In genomic region chr15:101193781-101194180, GRCh38 we compare ENCODE assay signal across 14 cellular contexts. TPM values are rescaled to one million over a fixed set of nuclear protein-coding genes. Genes with fewer than 3 reads are reported as not detected.
DNase-seq lines count a peak whose midpoint lies in the region; ATAC-seq, FAIRE-seq and TF ChIP-seq lines count a peak whose summit lies in the region.
"Had no signal": no experiment of that assay in that cellular context is flagged by ENCODE, and none has a peak within 500 bp of the region (broad histone marks: within the 10 kb centered on the region; RNA-seq: fewer than 3 reads in every experiment).

No MANE protein-coding gene starts in this region.

- H3K4me1 ChIP-seq in kidney (ENCODE audit: control insufficient read depth in 1 of 2, insufficient read depth in 1 of 2, low read depth in 1 of 2, low read length in 2 of 2) = peaks cover 17 to 25% of the 10 kb centered on the region in 2 donors

- no peak for FAIRE-seq in kidney (lab: Jason Lieb, UNC)

- no peak for TF ChIP-seq CTCF in kidney (IDR thresholded peaks at IDR 0.05; ENCODE audit: borderline replicate concordance, extremely low read depth, insufficient read depth)

- H3K4me3 Mint-ChIP-seq in activated CD4-positive, alpha-beta T cell treated with anti-CD3 and anti-CD28 coated beads, Interleukin-2, amount 10 ng/mL, durations not matched to agents 24 days and 14 days = peak overlapping the region; percentile 71
- no peak overlapping the region for H3K4me3 Mint-ChIP-seq in activated T-helper 2 cell treated with anti-CD3 and anti-CD28 coated beads, Interferon-gamma antibody, Interleukin-2, Interleukin-4, amounts not matched to agents 10 μg/mL and 5 μg/mL and 100 μg/mL, durations not matched to agents 14 hours and 24 hours and 36 hours (ENCODE audit: low read depth)
- peak overlapping the region; percentile 35 for H3K4me3 Mint-ChIP-seq in stimulated activated effector memory CD8-positive, alpha-beta T cell treated with anti-CD3 and anti-CD28 coated beads, Interleukin-12 subunit alpha, Interleukin-12 subunit beta, amount 100 ng/mL, for 72 hours
- H3K4me3 Mint-ChIP-seq: nephron progenitor cell, T-helper 17 cell had no signal

- no peak for DNase-seq in activated CD4-positive, alpha-beta T cell treated with anti-CD3 and anti-CD28 coated beads, Interleukin-2, amount 10 ng/mL, durations not matched to agents 24 days and 14 days
- DNase-seq in activated CD4-positive, alpha-beta T cell treated with anti-CD3 and anti-CD28 coated beads, Interleukin-2, amount 50 U/mL, for 4 hours = no peak
- no peak for DNase-seq in activated T-helper 2 cell treated with anti-CD3 and anti-CD28 coated beads, Interferon-gamma antibody, Interleukin-2, Interleukin-4, amounts not matched to agents 10 μg/mL and 5 μg/mL and 100 μg/mL, durations not matched to agents 14 hours and 24 hours and 36 hours (ENCODE audit: low spot score)
- DNase-seq in kidney = no peak
- no peak for DNase-seq in stimulated activated effector memory CD8-positive, alpha-beta T cell treated with anti-CD3 and anti-CD28 coated beads, Interleukin-12 subunit alpha, Interleukin-12 subunit beta, amount 100 ng/mL, for 72 hours (ENCODE audit: low spot score in 2 of 2)
- no peak for DNase-seq in central memory CD4-positive, alpha-beta T cell
- DNase-seq in putamen (ENCODE audit: low spot score) = no peak
- DNase-seq: DMS79 treated with DMSO at 0.1 percent for 48 hours; erythroblast; NCI-H2081; nephron progenitor cell; stimulated activated CD4-positive, alpha-beta T cell treated with anti-CD3 and anti-CD28 coated beads, Interleukin-2, amount 100 ng/mL, for 24 hours; T-helper 17 cell had no signal

- no peaks in the 10 kb centered on the region for H3K36me3 ChIP-seq in kidney (ENCODE audit: control insufficient read depth in 1 of 2, insufficient read depth in 2 of 2, low read length in 2 of 2)

- H3K27ac Mint-ChIP-seq in activated CD4-positive, alpha-beta T cell treated with anti-CD3 and anti-CD28 coated beads, Interleukin-2, amount 10 ng/mL, durations not matched to agents 24 days and 14 days = peak overlapping the region; percentile 78
- H3K27ac Mint-ChIP-seq in activated T-helper 2 cell treated with anti-CD3 and anti-CD28 coated beads, Interferon-gamma antibody, Interleukin-2, Interleukin-4, amounts not matched to agents 10 μg/mL and 5 μg/mL and 100 μg/mL, durations not matched to agents 14 hours and 24 hours and 36 hours = peak overlapping the region; percentile 40
- peak overlapping the region; percentile 86 for H3K27ac Mint-ChIP-seq in stimulated activated effector memory CD8-positive, alpha-beta T cell treated with anti-CD3 and anti-CD28 coated beads, Interleukin-12 subunit alpha, Interleukin-12 subunit beta, amount 100 ng/mL, for 72 hours
- H3K27ac Mint-ChIP-seq: T-helper 17 cell had no signal

- intact Hi-C loops in activated CD4-positive, alpha-beta T cell treated with anti-CD3 and anti-CD28 coated beads, Interleukin-2, amount 10 ng/mL, durations not matched to agents 24 days and 14 days (cut with micrococcal nuclease) = loop anchor here (5.0 kb wide), 1 partner anchor 66 kb away; no protein-coding TSS in a partner anchor
- intact Hi-C loops in activated T-helper 2 cell treated with anti-CD3 and anti-CD28 coated beads, Interferon-gamma antibody, Interleukin-2, Interleukin-4, amounts not matched to agents 10 μg/mL and 5 μg/mL and 100 μg/mL, durations not matched to agents 14 hours and 24 hours and 36 hours (cut with micrococcal nuclease) = no loop called here
- intact Hi-C loops in kidney (cut with DNase I) = no loop called here

- peak overlapping the region; percentile 4 to 16 for H3K4me3 ChIP-seq in kidney (ENCODE audit: low read length in 2 of 2)

- H3K9ac ChIP-seq in kidney (ENCODE audit: low read length in 2 of 2) = no peak overlapping the region

- H3K36me3 Mint-ChIP-seq in activated CD4-positive, alpha-beta T cell treated with anti-CD3 and anti-CD28 coated beads, Interleukin-2, amount 10 ng/mL, durations not matched to agents 24 days and 14 days (ENCODE audit: low read depth) = peaks cover 47% of the 10 kb centered on the region
- peaks cover 58% of the 10 kb centered on the region for H3K36me3 Mint-ChIP-seq in activated T-helper 2 cell treated with anti-CD3 and anti-CD28 coated beads, Interferon-gamma antibody, Interleukin-2, Interleukin-4, amounts not matched to agents 10 μg/mL and 5 μg/mL and 100 μg/mL, durations not matched to agents 14 hours and 24 hours and 36 hours (ENCODE audit: low read depth)
- H3K36me3 Mint-ChIP-seq in stimulated activated effector memory CD8-positive, alpha-beta T cell treated with anti-CD3 and anti-CD28 coated beads, Interleukin-12 subunit alpha, Interleukin-12 subunit beta, amount 100 ng/mL, for 72 hours = peaks cover 77% of the 10 kb centered on the region

- no peaks in the 10 kb centered on the region for H3K9me3 ChIP-seq in kidney (ENCODE audit: control insufficient read depth in 1 of 2, low read length in 2 of 2)

- H3K27me3 Mint-ChIP-seq in activated CD4-positive, alpha-beta T cell treated with anti-CD3 and anti-CD28 coated beads, Interleukin-2, amount 10 ng/mL, durations not matched to agents 24 days and 14 days = no peaks in the 10 kb centered on the region
- H3K27me3 Mint-ChIP-seq in activated T-helper 2 cell treated with anti-CD3 and anti-CD28 coated beads, Interferon-gamma antibody, Interleukin-2, Interleukin-4, amounts not matched to agents 10 μg/mL and 5 μg/mL and 100 μg/mL, durations not matched to agents 14 hours and 24 hours and 36 hours (ENCODE audit: low read depth) = no peaks in the 10 kb centered on the region
- H3K27me3 Mint-ChIP-seq: T-helper 17 cell had no signal

- H3K9me3 Mint-ChIP-seq in activated CD4-positive, alpha-beta T cell treated with anti-CD3 and anti-CD28 coated beads, Interleukin-2, amount 10 ng/mL, durations not matched to agents 24 days and 14 days = no peaks in the 10 kb centered on the region
- H3K9me3 Mint-ChIP-seq in activated T-helper 2 cell treated with anti-CD3 and anti-CD28 coated beads, Interferon-gamma antibody, Interleukin-2, Interleukin-4, amounts not matched to agents 10 μg/mL and 5 μg/mL and 100 μg/mL, durations not matched to agents 14 hours and 24 hours and 36 hours = no peaks in the 10 kb centered on the region
- H3K9me3 Mint-ChIP-seq in stimulated activated effector memory CD8-positive, alpha-beta T cell treated with anti-CD3 and anti-CD28 coated beads, Interleukin-12 subunit alpha, Interleukin-12 subunit beta, amount 100 ng/mL, for 72 hours = no peaks in the 10 kb centered on the region
- H3K9me3 Mint-ChIP-seq: nephron progenitor cell had no signal

- no peak overlapping the region for H3K27ac ChIP-seq in kidney (ENCODE audit: low read depth in 2 of 2, low read length in 2 of 2)

- ATAC-seq in stimulated activated effector memory CD8-positive, alpha-beta T cell treated with anti-CD3 and anti-CD28 coated beads, Interleukin-12 subunit alpha, Interleukin-12 subunit beta, amount 100 ng/mL, for 72 hours = no peak
- ATAC-seq in HG03108 (IDR thresholded peaks at IDR 0.05; ENCODE audit: unreplicated experiment) = no peak
- ATAC-seq: T-helper 17 cell had no signal

- H3K4me1 Mint-ChIP-seq in activated CD4-positive, alpha-beta T cell treated with anti-CD3 and anti-CD28 coated beads, Interleukin-2, amount 10 ng/mL, durations not matched to agents 24 days and 14 days = peaks cover 86% of the 10 kb centered on the region
- peaks cover 89% of the 10 kb centered on the region for H3K4me1 Mint-ChIP-seq in activated T-helper 2 cell treated with anti-CD3 and anti-CD28 coated beads, Interferon-gamma antibody, Interleukin-2, Interleukin-4, amounts not matched to agents 10 μg/mL and 5 μg/mL and 100 μg/mL, durations not matched to agents 14 hours and 24 hours and 36 hours (ENCODE audit: low read depth)
- peaks cover 77% of the 10 kb centered on the region for H3K4me1 Mint-ChIP-seq in stimulated activated effector memory CD8-positive, alpha-beta T cell treated with anti-CD3 and anti-CD28 coated beads, Interleukin-12 subunit alpha, Interleukin-12 subunit beta, amount 100 ng/mL, for 72 hours

RNA-seq across cellular contexts. Expression of gene CHSY1, which starts 58.1 kb away (rescaled TPM):
- 61.7 and 62.6 TPM in 2 replicates for total RNA-seq in activated CD4-positive, alpha-beta T cell treated with anti-CD3 and anti-CD28 coated beads, Interleukin-2, amount 10 ng/mL, durations not matched to agents 24 days and 14 days
- 50.5 and 52.2 TPM in 2 replicates for total RNA-seq in activated T-helper 2 cell treated with anti-CD3 and anti-CD28 coated beads, Interferon-gamma antibody, Interleukin-2, Interleukin-4, amounts not matched to agents 10 μg/mL and 5 μg/mL and 100 μg/mL, durations not matched to agents 14 hours and 24 hours and 36 hours
- total RNA-seq in kidney = 41.6 TPM
- polyA plus RNA-seq in kidney (ENCODE audit: insufficient read depth, low read depth, low replicate concordance) = 7.2 TPM
